Comparison of ENCODE assay signal across 9 cellular contexts in genomic region chr11:62217191-62217748, GRCh38. TPM values are rescaled to one million over a fixed set of nuclear protein-coding genes. Genes with fewer than 3 reads are reported as not detected.
A peak's percentile ranks its signal among the peaks of the same experiment; 100 is the strongest.
DNase-seq lines count a peak whose midpoint lies in the region; ATAC-seq, FAIRE-seq and TF ChIP-seq lines count a peak whose summit lies in the region.
"Had no signal": no experiment of that assay in that cellular context is flagged by ENCODE, and none has a peak within 500 bp of the region (broad histone marks: within the 10 kb centered on the region; RNA-seq: fewer than 3 reads in every experiment).

No MANE protein-coding gene starts in this region.

- H3K4me3 Mint-ChIP-seq in Caco-2 (ENCODE audit: unreplicated experiment), result no peak overlapping the region

- FAIRE-seq in kidney (lab: Jason Lieb, UNC), result no peak

- H3K27ac ChIP-seq in RWPE2 (ENCODE audit: poor library complexity, severe bottlenecking) (no peak overlapping the region), kidney (ENCODE audit: low read depth in 2 of 2, low read length in 2 of 2) (no peak overlapping the region)
- H3K27ac ChIP-seq: SJCRH30 had no signal

- no peak overlapping the region for H3K9ac ChIP-seq in kidney (ENCODE audit: low read length in 2 of 2)

- no peaks in the 10 kb centered on the region for H3K36me3 Mint-ChIP-seq in Caco-2 (ENCODE audit: insufficient read depth, unreplicated experiment)

- H3K4me1 Mint-ChIP-seq in Caco-2 (ENCODE audit: low read depth, unreplicated experiment), result no peaks in the 10 kb centered on the region

- H3K27me3 Mint-ChIP-seq in Caco-2 (ENCODE audit: insufficient read depth, unreplicated experiment), result peaks cover 10% of the 10 kb centered on the region

- TF ChIP-seq CTCF in Caco-2 (IDR thresholded peaks at IDR 0.05; ENCODE audit: insufficient read depth in 1 of 2, low read depth in 1 of 2, low read length in 1 of 2, severe bottlenecking in 1 of 2, unreplicated experiment in 1 of 2) (peak; percentile 63 to 65), HFF-Myc (IDR thresholded peaks at IDR 0.05; ENCODE audit: low read depth, low read length, missing control alignments) (peak; percentile 49), RWPE2 (IDR thresholded peaks at IDR 0.05; ENCODE audit: poor library complexity, severe bottlenecking) (peak; percentile 72), kidney (IDR thresholded peaks at IDR 0.05; ENCODE audit: borderline replicate concordance, extremely low read depth, insufficient read depth) (peak; percentile 22)

- H3K4me1 ChIP-seq in Caco-2, result no peaks in the 10 kb centered on the region
- no peaks in the 10 kb centered on the region for H3K4me1 ChIP-seq in RWPE2 (ENCODE audit: insufficient read depth, poor library complexity, severe bottlenecking)
- H3K4me1 ChIP-seq in kidney (ENCODE audit: control insufficient read depth in 1 of 2, insufficient read depth in 1 of 2, low read depth in 1 of 2, low read length in 2 of 2), result no peaks in the 10 kb centered on the region
- H3K4me1 ChIP-seq: SJCRH30 had no signal

- H3K9me3 ChIP-seq in Caco-2 (peaks cover 3% of the 10 kb centered on the region; the same call in 1 of the 2 replicates), RWPE2 (ENCODE audit: severe bottlenecking) (no peaks in the 10 kb centered on the region), kidney (ENCODE audit: control insufficient read depth in 1 of 2, low read length in 2 of 2) (peaks cover 5 to 6% of the 10 kb centered on the region in 2 donors)
- H3K9me3 ChIP-seq: SJCRH30 had no signal

- intact Hi-C loops in Caco-2 (cut with micrococcal nuclease; ENCODE audit: unreplicated experiment) (loop anchor here (1.0 kb wide), 2 partner anchors 94 to 161 kb away; no protein-coding TSS in a partner anchor), kidney (cut with DNase I) (no loop called here)

- peaks cover 18% of the 10 kb centered on the region for H3K9me3 Mint-ChIP-seq in Caco-2 (ENCODE audit: unreplicated experiment)

- BruUV-seq in Caco-2 (replicated peaks; lab: Mats Ljungman, UMichigan), result no TSS peak

- H3K4me3 ChIP-seq in Caco-2 (ENCODE audit: low read depth, low read length) (no peak overlapping the region), HFF-Myc (replicated peaks; ENCODE audit: low read depth, low read length) (no peak overlapping the region), RWPE2 (ENCODE audit: severe bottlenecking) (no peak overlapping the region), kidney (ENCODE audit: low read length in 2 of 2) (no peak overlapping the region)
- H3K4me3 ChIP-seq: SJCRH30 had no signal

- no peak overlapping the region for H3K27ac Mint-ChIP-seq in Caco-2 (ENCODE audit: unreplicated experiment)

- CTCF ChIA-PET in Caco-2 (lab: Charles Lee), result interaction anchor here (0.6 to 1.1 kb wide), 4 partner anchors 8 to 121 kb away, joined by 3 read pairs; partner anchors contain the start of genes ASRGL1, SCGB1D1 and SCGB2A1

- ATAC-seq in RWPE2 (ENCODE audit: low read depth) (no peak), HG03196 (IDR thresholded peaks at IDR 0.05; ENCODE audit: unreplicated experiment) (no peak), HG03025 (IDR thresholded peaks at IDR 0.05; ENCODE audit: low FRiP score, unreplicated experiment) (no peak)

- H3K27me3 ChIP-seq in Caco-2 (replicated peaks; ENCODE audit: control insufficient read depth, insufficient read depth, low read length) (no peaks in the 10 kb centered on the region), RWPE2 (ENCODE audit: insufficient read depth, poor library complexity, severe bottlenecking) (no peaks in the 10 kb centered on the region)

- POLR2A ChIA-PET in Caco-2 (lab: Charles Lee), result no interaction called here

- H3K36me3 ChIP-seq in Caco-2 (ENCODE audit: control insufficient read depth, insufficient read depth, low read length) (no peaks in the 10 kb centered on the region), RWPE2 (ENCODE audit: low read depth) (no peaks in the 10 kb centered on the region), kidney (ENCODE audit: control insufficient read depth in 1 of 2, insufficient read depth in 2 of 2, low read length in 2 of 2) (no peaks in the 10 kb centered on the region)
- H3K36me3 ChIP-seq: SJCRH30 had no signal

- peak in 1 of 2 experiments; percentile 22 for DNase-seq in Caco-2
- DNase-seq in HFF-Myc (ENCODE audit: extremely low read depth, low read depth), result no peak
- no peak for DNase-seq in RWPE2 (ENCODE audit: low spot score)
- DNase-seq in kidney, result no peak
- no peak for DNase-seq in 8988T
- no peak for DNase-seq in ecto neural progenitor cell (ENCODE audit: low spot score)

RNA-seq across cellular contexts. Expression of gene SCGB2A1, which starts 8.8 kb away (rescaled TPM):
- total RNA-seq in Caco-2 (2022) (not detected in 2 replicates), kidney (2.2 TPM)
- polyA plus RNA-seq in kidney (ENCODE audit: insufficient read depth, low read depth, low replicate concordance), result 1.7 TPM
- total RNA-seq: SJCRH30 had no signal

RNA-seq across cellular contexts. Expression of gene SCGB1D2, which starts 24.8 kb away (rescaled TPM):
- not detected in 2 replicates for total RNA-seq in Caco-2 (2022)
- 0.60 TPM for total RNA-seq in kidney
- polyA plus RNA-seq in kidney (ENCODE audit: insufficient read depth, low read depth, low replicate concordance), result 5.6 TPM
- total RNA-seq: SJCRH30 had no signal

RNA-seq across cellular contexts. Expression of gene SCGB1D1, which starts 27.3 kb away (rescaled TPM):
- total RNA-seq in Caco-2 (2022) (not detected in 2 replicates), kidney (not detected)
- not detected for polyA plus RNA-seq in kidney (ENCODE audit: insufficient read depth, low read depth, low replicate concordance)
- total RNA-seq: SJCRH30 had no signal

RNA-seq across cellular contexts. Expression of gene SCGB2A2, which starts 52.7 kb away (rescaled TPM):
- total RNA-seq in Caco-2 (2022), result not detected in 2 replicates
- not detected for total RNA-seq in kidney
- not detected for polyA plus RNA-seq in kidney (ENCODE audit: insufficient read depth, low read depth, low replicate concordance)
- total RNA-seq: SJCRH30 had no signal

Comparison
In these comparisons a context has a peak if more than half of its experiments do, and no peak if none do; other contexts are left out.
1. CTCF ChIP-seq: peak in every context shown above with its lines; median percentile 72 in RWPE2; 64 in Caco-2; 49 in HFF-Myc; 22 in kidney.